33 cellular contexts compared by ENCODE assay signal in the genomic region with DNA sequence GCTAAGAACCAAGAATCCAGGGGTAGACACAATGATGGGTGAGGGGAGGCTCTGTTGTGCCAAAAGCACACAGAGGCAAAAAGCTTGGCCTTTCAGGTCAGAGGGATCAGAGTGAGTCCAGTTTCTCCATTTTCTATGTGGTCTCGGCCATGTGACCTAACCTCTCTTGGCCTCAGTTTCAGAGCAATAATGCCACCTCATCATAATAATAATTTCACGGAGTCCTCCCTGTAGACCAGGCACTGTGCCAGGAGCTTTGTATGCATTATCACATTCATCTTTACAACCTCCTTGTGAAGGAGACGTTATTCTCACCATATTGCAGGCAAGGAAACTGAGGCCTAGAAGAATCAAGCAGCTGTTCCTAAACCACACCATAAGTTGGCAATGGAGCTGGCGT.
"Had no signal": no experiment of that assay in that cellular context is flagged by ENCODE, and none has a peak within 500 bp of the region (broad histone marks: within the 10 kb centered on the region; RNA-seq: fewer than 3 reads in every experiment).

No MANE protein-coding gene starts in this region.

- FAIRE-seq: frontal cortex had no signal

- H3K27me3 ChIP-seq: adrenal gland, body of pancreas had no signal

- H3K9me3 ChIP-seq: adrenal gland, body of pancreas, breast epithelium had no signal

- H3K36me3 Mint-ChIP-seq: activated CD4-positive, alpha-beta memory T cell treated with anti-CD3 and anti-CD28 coated beads for 36 hours; activated CD8-positive, alpha-beta memory T cell treated with anti-CD3 and anti-CD28 coated beads, Interleukin-2, amount 10 ng/mL, durations not matched to agents 7 days and 5 days; activated naive CD4-positive, alpha-beta T cell treated with anti-CD3 and anti-CD28 coated beads, Interleukin-2, amount 50 U/mL, for 24 hours; activated naive CD8-positive, alpha-beta T cell treated with anti-CD3 and anti-CD28 coated beads for 36 hours had no signal

- H3K27ac ChIP-seq: adrenal gland, body of pancreas, breast epithelium, coronary artery, dorsolateral prefrontal cortex had no signal

- ATAC-seq: activated CD4-positive, alpha-beta T cell treated with anti-CD3 and anti-CD28 coated beads for 36 hours; activated CD8-positive, alpha-beta memory T cell treated with anti-CD3 and anti-CD28 coated beads, Interleukin-2, amount 10 ng/mL, durations not matched to agents 7 days and 5 days; activated CD8-positive, alpha-beta T cell treated with anti-CD3 and anti-CD28 coated beads, Interleukin-2, amount 10 ng/mL, durations not matched to agents 7 days and 5 days; activated naive CD8-positive, alpha-beta T cell treated with anti-CD3 and anti-CD28 coated beads, Interleukin-2, amount 50 U/mL, for 24 hours; body of pancreas; esophagus mucosa had no signal

- H3K36me3 ChIP-seq: adrenal gland, breast epithelium had no signal

- H3K9me3 Mint-ChIP-seq: activated CD4-positive, alpha-beta memory T cell treated with anti-CD3 and anti-CD28 coated beads for 36 hours; activated CD4-positive, alpha-beta T cell treated with anti-CD3 and anti-CD28 coated beads, Interleukin-2, amount 10 ng/mL, durations not matched to agents 24 days and 14 days; activated naive CD4-positive, alpha-beta T cell treated with anti-CD3 and anti-CD28 coated beads for 36 hours; activated naive CD4-positive, alpha-beta T cell treated with anti-CD3 and anti-CD28 coated beads, Interleukin-2, amount 50 U/mL, for 24 hours; activated naive CD8-positive, alpha-beta T cell treated with anti-CD3 and anti-CD28 coated beads for 36 hours; activated naive CD8-positive, alpha-beta T cell treated with anti-CD3 and anti-CD28 coated beads, Interleukin-2, amount 50 U/mL, for 24 hours; activated T-helper 1 cell treated with anti-CD3 and anti-CD28 coated beads, Interleukin-12 subunit alpha, Interleukin-12 subunit beta, Interleukin-2, Interleukin-4 antibody, amounts not matched to agents 30 ng/mL and 10 ng/mL and 1 ng/mL, durations not matched to agents 14 hours and 24 hours and 36 hours; activated T-helper 2 cell treated with anti-CD3 and anti-CD28 coated beads, Interferon-gamma antibody, Interleukin-2, Interleukin-4, amounts not matched to agents 10 μg/mL and 5 μg/mL and 100 μg/mL, durations not matched to agents 14 hours and 24 hours and 36 hours; central memory CD8-positive, alpha-beta T cell; dendritic cell treated with granulocyte-macrophage colony-stimulating factor and Interleukin-4, amounts not matched to agents 40 ng/mL and 50 ng/mL, for 4 days; endodermal cell had no signal

- H3K4me3 ChIP-seq: adrenal gland, body of pancreas, breast epithelium, coronary artery, dorsolateral prefrontal cortex had no signal

- H3K4me1 ChIP-seq: adrenal gland, body of pancreas, breast epithelium had no signal

- H3K4me3 Mint-ChIP-seq: activated CD4-positive, alpha-beta memory T cell treated with anti-CD3 and anti-CD28 coated beads for 36 hours; activated CD4-positive, alpha-beta T cell treated with anti-CD3 and anti-CD28 coated beads for 36 hours; activated CD4-positive, alpha-beta T cell treated with anti-CD3 and anti-CD28 coated beads, Interleukin-2, amount 10 ng/mL, durations not matched to agents 24 days and 14 days; activated CD8-positive, alpha-beta memory T cell treated with anti-CD3 and anti-CD28 coated beads, Interleukin-2, amount 10 ng/mL, durations not matched to agents 7 days and 5 days; activated CD8-positive, alpha-beta T cell treated with anti-CD3 and anti-CD28 coated beads, Interleukin-2, amount 10 ng/mL, durations not matched to agents 7 days and 5 days; activated naive CD4-positive, alpha-beta T cell treated with anti-CD3 and anti-CD28 coated beads for 36 hours; activated naive CD4-positive, alpha-beta T cell treated with anti-CD3 and anti-CD28 coated beads, Interleukin-2, amount 50 U/mL, for 24 hours; activated naive CD8-positive, alpha-beta T cell treated with anti-CD3 and anti-CD28 coated beads for 36 hours; activated naive CD8-positive, alpha-beta T cell treated with anti-CD3 and anti-CD28 coated beads, Interleukin-2, amount 50 U/mL, for 24 hours; activated T-helper 1 cell treated with anti-CD3 and anti-CD28 coated beads, Interleukin-12 subunit alpha, Interleukin-12 subunit beta, Interleukin-2, Interleukin-4 antibody, amounts not matched to agents 30 ng/mL and 10 ng/mL and 1 ng/mL, durations not matched to agents 14 hours and 24 hours and 36 hours; central memory CD8-positive, alpha-beta T cell; dendritic cell treated with granulocyte-macrophage colony-stimulating factor and Interleukin-4, amounts not matched to agents 40 ng/mL and 50 ng/mL, for 4 days; endodermal cell had no signal

- DNase-seq: activated CD4-positive, alpha-beta memory T cell treated with anti-CD3 and anti-CD28 coated beads for 36 hours; activated CD4-positive, alpha-beta T cell treated with anti-CD3 and anti-CD28 coated beads for 36 hours; activated CD4-positive, alpha-beta T cell treated with anti-CD3 and anti-CD28 coated beads, Interleukin-2, amount 10 ng/mL, durations not matched to agents 24 days and 14 days; activated CD4-positive, CD25-positive, alpha-beta regulatory T cell; activated CD4-positive, CD25-positive, alpha-beta regulatory T cell treated with anti-CD3 and anti-CD28 coated beads, Interleukin-2, amount 50 U/mL, for 72 hours; activated CD8-positive, alpha-beta memory T cell treated with anti-CD3 and anti-CD28 coated beads, Interleukin-2, amount 10 ng/mL, durations not matched to agents 7 days and 5 days; activated CD8-positive, alpha-beta memory T cell treated with anti-CD3 and anti-CD28 coated beads, Interleukin-2, amount 50 U/mL, for 4 hours; activated CD8-positive, alpha-beta T cell treated with anti-CD3 and anti-CD28 coated beads, Interleukin-2, amount 10 ng/mL, durations not matched to agents 7 days and 5 days; activated effector memory CD4-positive, alpha-beta T cell treated with anti-CD3 and anti-CD28 coated beads, Interleukin-2, amount 50 U/mL, for 16 hours; activated naive CD4-positive, alpha-beta T cell treated with anti-CD3 and anti-CD28 coated beads for 36 hours; activated naive CD8-positive, alpha-beta T cell treated with anti-CD3 and anti-CD28 coated beads for 36 hours; activated naive CD8-positive, alpha-beta T cell treated with anti-CD3 and anti-CD28 coated beads, Interleukin-2, amount 50 U/mL, for 24 hours; activated T-cell treated with anti-CD3 and anti-CD28 coated beads, Interleukin-2, amount 50 U/mL, for 1 hour; activated T-cell treated with anti-CD3 and anti-CD28 coated beads, Interleukin-2, amount 50 U/mL, for 48 hours; adrenal gland; amygdala; aorta; body of pancreas; dorsolateral prefrontal cortex; effector memory CD4-positive, alpha-beta T cell; endodermal cell; foreskin fibroblast; head of caudate nucleus; T-helper 2 cell had no signal

- H3K27me3 Mint-ChIP-seq: dendritic cell treated with granulocyte-macrophage colony-stimulating factor and Interleukin-4, amounts not matched to agents 40 ng/mL and 50 ng/mL, for 4 days had no signal

- H3K27ac Mint-ChIP-seq: activated CD4-positive, alpha-beta memory T cell treated with anti-CD3 and anti-CD28 coated beads for 36 hours; activated CD4-positive, alpha-beta T cell treated with anti-CD3 and anti-CD28 coated beads for 36 hours; activated CD4-positive, alpha-beta T cell treated with anti-CD3 and anti-CD28 coated beads, Interleukin-2, amount 10 ng/mL, durations not matched to agents 24 days and 14 days; activated CD8-positive, alpha-beta memory T cell treated with anti-CD3 and anti-CD28 coated beads, Interleukin-2, amount 10 ng/mL, durations not matched to agents 7 days and 5 days; activated CD8-positive, alpha-beta T cell treated with anti-CD3 and anti-CD28 coated beads, Interleukin-2, amount 10 ng/mL, durations not matched to agents 7 days and 5 days; activated naive CD4-positive, alpha-beta T cell treated with anti-CD3 and anti-CD28 coated beads for 36 hours; activated naive CD4-positive, alpha-beta T cell treated with anti-CD3 and anti-CD28 coated beads, Interleukin-2, amount 50 U/mL, for 24 hours; activated naive CD8-positive, alpha-beta T cell treated with anti-CD3 and anti-CD28 coated beads for 36 hours; activated naive CD8-positive, alpha-beta T cell treated with anti-CD3 and anti-CD28 coated beads, Interleukin-2, amount 50 U/mL, for 24 hours; activated T-helper 1 cell treated with anti-CD3 and anti-CD28 coated beads, Interleukin-12 subunit alpha, Interleukin-12 subunit beta, Interleukin-2, Interleukin-4 antibody, amounts not matched to agents 30 ng/mL and 10 ng/mL and 1 ng/mL, durations not matched to agents 14 hours and 24 hours and 36 hours; activated T-helper 2 cell treated with anti-CD3 and anti-CD28 coated beads, Interferon-gamma antibody, Interleukin-2, Interleukin-4, amounts not matched to agents 10 μg/mL and 5 μg/mL and 100 μg/mL, durations not matched to agents 14 hours and 24 hours and 36 hours; dendritic cell treated with granulocyte-macrophage colony-stimulating factor and Interleukin-4, amounts not matched to agents 40 ng/mL and 50 ng/mL, for 4 days; endodermal cell had no signal
